In genomic region chr9:100426194-100426531, GRCh38 we compare ENCODE assay signal across 8 cellular contexts. TPM values are rescaled to one million over a fixed set of nuclear protein-coding genes. Genes with fewer than 3 reads are reported as not detected.
DNase-seq lines count a peak whose midpoint lies in the region; ATAC-seq and TF ChIP-seq lines count a peak whose summit lies in the region.

No MANE protein-coding gene starts in this region.

- no peak for TF ChIP-seq CTCF in KMS-11 (conservative IDR thresholded peaks at IDR 0.05; ENCODE audit: low read depth, low read length)

- peaks cover 15% of the 10 kb centered on the region for H3K4me1 ChIP-seq in KMS-11 (ENCODE audit: low read depth, poor library complexity, severe bottlenecking)

- H3K27ac Mint-ChIP-seq in central memory CD8-positive, alpha-beta T cell (ENCODE audit: low read depth): peak overlapping the region; percentile 90
- peak overlapping the region; percentile 91 to 97 (median 94) for H3K27ac Mint-ChIP-seq in naive thymus-derived CD8-positive, alpha-beta T cell

- peak overlapping the region; percentile 89 for H3K9ac ChIP-seq in KMS-11

- peaks cover 12% of the 10 kb centered on the region for H3K27me3 Mint-ChIP-seq in central memory CD8-positive, alpha-beta T cell
- H3K27me3 Mint-ChIP-seq in naive thymus-derived CD8-positive, alpha-beta T cell: peaks cover 3 to 9% (median 5%) of the 10 kb centered on the region in 5 donors

- H3K4me3 ChIP-seq in KMS-11 (IDR thresholded peaks at IDR 0.05; ENCODE audit: insufficient read depth, low read depth, low read length): no peak overlapping the region

- no peaks in the 10 kb centered on the region for H4K20me1 ChIP-seq in KMS-11 (ENCODE audit: insufficient read depth)

- no peaks in the 10 kb centered on the region for H3K36me3 ChIP-seq in KMS-11 (ENCODE audit: insufficient read depth)

- H2AFZ ChIP-seq in KMS-11 (ENCODE audit: low read depth): peak overlapping the region; percentile 88

- peaks cover 9% of the 10 kb centered on the region; the same call in 1 of the 2 replicates for H3K79me2 ChIP-seq in KMS-11 (ENCODE audit: insufficient read depth, low read depth)

- peaks cover 3% of the 10 kb centered on the region for H3K36me3 Mint-ChIP-seq in central memory CD8-positive, alpha-beta T cell (ENCODE audit: insufficient read depth)
- peaks cover 0 to 1% (median 0%) of the 10 kb centered on the region in 3 donors for H3K36me3 Mint-ChIP-seq in naive thymus-derived CD8-positive, alpha-beta T cell

- DNase-seq in AML-193 (lab: John Stamatoyannopoulos, UW) (peak; percentile 31 to 41), NCI-H226 (no peak), mesenteric fat pad (ENCODE audit: low spot score) (no peak)
- DNase-seq in central memory CD8-positive, alpha-beta T cell (ENCODE audit: low spot score in 2 of 2): no peak
- DNase-seq in naive thymus-derived CD8-positive, alpha-beta T cell: peak in 1 of 10 donors; percentile 5

- no peak for ATAC-seq in central memory CD8-positive, alpha-beta T cell (replicated peaks; ENCODE audit: extremely low read depth, poor library complexity, severe bottlenecking)
- ATAC-seq in naive thymus-derived CD8-positive, alpha-beta T cell: no peak
- ATAC-seq in HG03280 (IDR thresholded peaks at IDR 0.05; ENCODE audit: unreplicated experiment): no peak
- no peak for ATAC-seq in HG03378 (IDR thresholded peaks at IDR 0.05; ENCODE audit: unreplicated experiment)

- H3K27ac ChIP-seq in KMS-11: peak overlapping the region; percentile 94

- POLR2A ChIA-PET in naive thymus-derived CD8-positive, alpha-beta T cell (lab: Charles Lee): interaction anchor here (0.7 to 1.8 kb wide), 6 partner anchors 12 to 101 kb away, joined by 3 to 8 read pairs (median 4); partner anchors contain the start of gene TEX10

- H3K4me3 Mint-ChIP-seq in central memory CD8-positive, alpha-beta T cell: peak overlapping the region; percentile 98
- H3K4me3 Mint-ChIP-seq in naive thymus-derived CD8-positive, alpha-beta T cell: peak overlapping the region; percentile 89 to 99 (median 96)

- H3K4me2 ChIP-seq in KMS-11: peak overlapping the region; percentile 75

- H3K4me1 Mint-ChIP-seq in central memory CD8-positive, alpha-beta T cell: peaks cover 39% of the 10 kb centered on the region
- peaks cover 23 to 39% (median 34%) of the 10 kb centered on the region in 4 donors for H3K4me1 Mint-ChIP-seq in naive thymus-derived CD8-positive, alpha-beta T cell

- H3K27me3 ChIP-seq in KMS-11 (ENCODE audit: insufficient read depth, low read depth): no peaks in the 10 kb centered on the region

- no peaks in the 10 kb centered on the region for H3K9me3 Mint-ChIP-seq in central memory CD8-positive, alpha-beta T cell
- no peaks in the 10 kb centered on the region for H3K9me3 Mint-ChIP-seq in naive thymus-derived CD8-positive, alpha-beta T cell

RNA-seq across cellular contexts. Expression of gene MSANTD3, which starts 0.8 kb away (rescaled TPM):
- total RNA-seq in naive thymus-derived CD8-positive, alpha-beta T cell: 10 to 100 TPM; 11.8 to 12.9 TPM
- 1 to 10 TPM; 3.5 to 5.9 (median 4.7) TPM for polyA plus RNA-seq in naive thymus-derived CD8-positive, alpha-beta T cell
- total RNA-seq in mesenteric fat pad: 22.7 TPM

RNA-seq across cellular contexts. Expression of gene TMEFF1, which starts 46.8 kb away (rescaled TPM):
- total RNA-seq in naive thymus-derived CD8-positive, alpha-beta T cell: under 1 TPM in 1 of 2 experiments, not detected in 1; 0.31 TPM
- not detected for polyA plus RNA-seq in naive thymus-derived CD8-positive, alpha-beta T cell
- 0.42 TPM for total RNA-seq in mesenteric fat pad

Comparison
In these comparisons a context has a peak if more than half of its experiments do, and no peak if none do; other contexts are left out.
1. DNase-seq: peak in AML-193 (2 of 2); none in central memory CD8-positive, alpha-beta T cell (0 of 2), NCI-H226 (single experiment) and mesenteric fat pad (single experiment).